ENCODE assay signal across 8 cellular contexts in genomic region chr2:105397959-105398521, GRCh38.
A peak's percentile ranks its signal among the peaks of the same experiment; 100 is the strongest.
DNase-seq lines count a peak whose midpoint lies in the region; TF ChIP-seq lines count a peak whose summit lies in the region.

No MANE protein-coding gene starts in this region.

- H3K4me3 ChIP-seq in duodenal mucosa (ENCODE audit: low read depth in 1 of 2, low read length in 2 of 2) (peak overlapping the region; percentile 80 to 84), muscle layer of colon (ENCODE audit: low read depth in 1 of 2, low read length in 2 of 2) (peak overlapping the region; percentile 83 to 95)

- CTCF ChIA-PET in GM10248 (lab: Yijun Ruan, JAX), result interaction anchor here (0.9 to 1.4 kb wide), 3 partner anchors 8 to 23 kb away, joined by 3 to 4 read pairs (median 3); no protein-coding TSS in a partner anchor

- peak overlapping the region; percentile 89 to 92 for H3K9ac ChIP-seq in duodenal mucosa (ENCODE audit: low read depth in 1 of 2, low read length in 2 of 2)
- H3K9ac ChIP-seq in muscle layer of colon (ENCODE audit: low read length), result peak overlapping the region; percentile 73

- POLR2A ChIA-PET in GM10248 (lab: Yijun Ruan, JAX), result no interaction called here

- DNase-seq in GM10248 (ENCODE audit: extremely low spot score) (peak; percentile 36), NCI-H526 treated with DMSO at 0.1 percent for 48 hours (lab: John Stamatoyannopoulos, UW) (peak; percentile 36), GF-D8 (lab: John Stamatoyannopoulos, UW) (no peak), COLO829 (ENCODE audit: low spot score) (no peak), NCI-H2196 (lab: John Stamatoyannopoulos, UW; ENCODE audit: unreplicated experiment) (no peak), retina (no peak)

- H3K27ac ChIP-seq in duodenal mucosa (ENCODE audit: low read depth, low read length) (peak overlapping the region; percentile 82), muscle layer of colon (ENCODE audit: low read depth, low read length) (peak overlapping the region; percentile 94)

- H3K4me1 ChIP-seq in duodenal mucosa (ENCODE audit: control insufficient read depth in 1 of 2, insufficient read depth in 2 of 2, low read length in 2 of 2), result peaks cover 18% of the 10 kb centered on the region in 2 donors
- H3K4me1 ChIP-seq in muscle layer of colon (ENCODE audit: insufficient read depth, low read length), result peaks cover 38% of the 10 kb centered on the region

- no peak for TF ChIP-seq CTCF in GM10248 (IDR thresholded peaks at IDR 0.05; ENCODE audit: control extremely low read depth, extremely low read depth, low read depth, missing control alignments)

- H3K36me3 ChIP-seq in duodenal mucosa (ENCODE audit: control insufficient read depth in 1 of 2, insufficient read depth in 2 of 2, low read length in 2 of 2) (peaks cover 0 to 8% of the 10 kb centered on the region in 2 donors), muscle layer of colon (ENCODE audit: insufficient read depth, low read length) (no peaks in the 10 kb centered on the region)

- H3K9me3 ChIP-seq in duodenal mucosa (ENCODE audit: control insufficient read depth in 1 of 2, low read length in 2 of 2), result no peaks in the 10 kb centered on the region
- no peaks in the 10 kb centered on the region for H3K9me3 ChIP-seq in muscle layer of colon (ENCODE audit: low read length)

- H3K27me3 ChIP-seq in duodenal mucosa (ENCODE audit: control insufficient read depth in 1 of 2, insufficient read depth in 2 of 2, low read length in 2 of 2) (no peaks in the 10 kb centered on the region), muscle layer of colon (ENCODE audit: control insufficient read depth in 1 of 2, insufficient read depth in 2 of 2, low read length in 2 of 2) (no peaks in the 10 kb centered on the region)

Comparison
In these comparisons a context has a peak if more than half of its experiments do, and no peak if none do; other contexts are left out.
1. DNase-seq: peak in GM10248 (single experiment) and NCI-H526 treated with DMSO at 0.1 percent for 48 hours (single experiment); none in GF-D8 (single experiment), COLO829 (single experiment), NCI-H2196 (single experiment) and retina (single experiment).